In genomic region chr15:91717811-91718210, GRCh38 we compare ENCODE assay signal across 18 cellular contexts.
DNase-seq lines count a peak whose midpoint lies in the region; ATAC-seq and TF ChIP-seq lines count a peak whose summit lies in the region.
"Had no signal": no experiment of that assay in that cellular context is flagged by ENCODE, and none has a peak within 500 bp of the region (broad histone marks: within the 10 kb centered on the region; RNA-seq: fewer than 3 reads in every experiment).

No MANE protein-coding gene starts in this region.

- H3K36me3 ChIP-seq in right lobe of liver (no peaks in the 10 kb centered on the region), SJCRH30 (no peaks in the 10 kb centered on the region)
- H3K36me3 ChIP-seq: BLaER1 treated with 17β-estradiol and CSF1 and Interleukin-3, amounts not matched to agents 10 nM and 100 nM had no signal

- H3K4me1 ChIP-seq in right lobe of liver, result no peaks in the 10 kb centered on the region
- H3K4me1 ChIP-seq in SJCRH30, result no peaks in the 10 kb centered on the region

- H3K27ac ChIP-seq in right lobe of liver (no peak overlapping the region), dorsolateral prefrontal cortex (no peak overlapping the region), SJCRH30 (no peak overlapping the region)
- H3K27ac ChIP-seq: 22Rv1; BLaER1 treated with 17β-estradiol and CSF1 and Interleukin-3, amounts not matched to agents 10 nM and 100 nM had no signal

- H3K27me3 ChIP-seq in right lobe of liver (no peaks in the 10 kb centered on the region), dorsolateral prefrontal cortex (peaks cover 0 to 10% (median 0%) of the 10 kb centered on the region in 45 donors), SJCRH30 (peaks cover 8% of the 10 kb centered on the region; the same call in 1 of the 2 replicates)
- H3K27me3 ChIP-seq: BLaER1 treated with 17β-estradiol and CSF1 and Interleukin-3, amounts not matched to agents 10 nM and 100 nM had no signal

- H3K9me3 ChIP-seq in right lobe of liver, result no peaks in the 10 kb centered on the region
- no peaks in the 10 kb centered on the region for H3K9me3 ChIP-seq in SJCRH30 (replicated peaks)

- DNase-seq in DMS53 (lab: John Stamatoyannopoulos, UW) (peak; percentile 3), DMS53 treated with DMSO at 0.1 percent for 48 hours (lab: John Stamatoyannopoulos, UW; ENCODE audit: unreplicated experiment) (no peak), left lobe of liver (ENCODE audit: low spot score) (no peak), right lobe of liver (no peak), dorsolateral prefrontal cortex (no peak), SJCRH30 (no peak)
- DNase-seq: CD4-positive, alpha-beta T cell; CD8-positive, alpha-beta memory T cell; DMS79; EL; GDM1; H9 had no signal

- ATAC-seq in left lobe of liver (peak; percentile 80), right lobe of liver (peak; percentile 41 to 58 (median 48)), GM18867 (IDR thresholded peaks at IDR 0.05; ENCODE audit: unreplicated experiment) (no peak)
- ATAC-seq: GM12878, GM23338, HCT116 had no signal

- WGBS in right lobe of liver (ENCODE audit: insufficient coverage, low coverage, low lambda C conversion rate, missing lambda C conversion rate), result 56% methylated on average over 3 of the region's 3 CpGs

- no peak for TF ChIP-seq CTCF in right lobe of liver (IDR thresholded peaks at IDR 0.05)
- TF ChIP-seq CTCF in dorsolateral prefrontal cortex (IDR thresholded peaks at IDR 0.05 in 54 of 56, conservative IDR thresholded peaks at IDR 0.05 in 2 of 56; ENCODE audit: low read depth in 1 of 56, partially characterized antibody in 56 of 56), result no peak

- intact Hi-C loops in right lobe of liver (cut with DNase I) (no loop called here), dorsolateral prefrontal cortex (cut with DNase I) (loop anchor here in 1 of 2 donors (10.0 kb wide), 1 partner anchor 237 kb away; no protein-coding TSS in a partner anchor)

- no peak overlapping the region for H3K4me3 ChIP-seq in right lobe of liver
- no peak overlapping the region for H3K4me3 ChIP-seq in dorsolateral prefrontal cortex
- no peak overlapping the region for H3K4me3 ChIP-seq in SJCRH30
- H3K4me3 ChIP-seq: BLaER1 treated with 17β-estradiol and CSF1 and Interleukin-3, amounts not matched to agents 10 nM and 100 nM; GM12878; GM23338 had no signal

- TF ChIP-seq POLR2A in right lobe of liver (IDR thresholded peaks at IDR 0.05), result no peak
